22 cellular contexts compared by ENCODE assay signal in the genomic region with DNA sequence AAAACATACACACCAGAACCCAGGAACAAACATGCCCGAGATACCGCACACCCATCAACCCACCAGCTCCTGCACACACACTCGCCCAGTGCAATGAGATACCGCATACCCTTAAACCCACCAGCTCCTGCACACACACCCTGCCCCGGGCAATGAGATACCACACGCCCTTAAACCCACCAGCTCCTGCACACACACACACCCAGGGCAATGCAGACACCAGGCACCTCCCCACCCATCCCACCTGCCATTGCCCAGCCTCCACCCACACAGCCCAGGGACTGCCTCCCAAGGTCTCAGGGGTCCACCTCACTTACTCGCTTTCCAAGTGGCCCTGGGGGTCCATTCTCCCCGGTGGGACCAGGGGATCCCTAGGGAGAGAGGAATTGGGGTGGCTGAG.
"Had no signal": no experiment of that assay in that cellular context is flagged by ENCODE, and none has a peak within 500 bp of the region (broad histone marks: within the 10 kb centered on the region; RNA-seq: fewer than 3 reads in every experiment).

No MANE protein-coding gene starts in this region.

- H3K27ac ChIP-seq: brain microvascular endothelial cell, cardiac muscle cell, KMS-11 had no signal

- H3K4me3 ChIP-seq: cardiac muscle cell, MG63 had no signal

- H3K9me3 ChIP-seq: MG63 had no signal

- DNase-seq: activated CD4-positive, alpha-beta T cell treated with anti-CD3 and anti-CD28 coated beads for 1 hour; activated CD4-positive, alpha-beta T cell treated with anti-CD3 and anti-CD28 coated beads, Interleukin-2, amount 10 ng/mL, durations not matched to agents 24 days and 14 days; activated CD4-positive, alpha-beta T cell treated with anti-CD3 and anti-CD28 coated beads, Interleukin-2, amount 50 U/mL, for 48 hours; activated CD8-positive, alpha-beta memory T cell treated with anti-CD3 and anti-CD28 coated beads, Interleukin-2, amount 10 ng/mL, durations not matched to agents 7 days and 5 days; activated gamma-delta T cell treated with Interleukin-2 at 50 U/mL for 16 hours; activated naive CD4-positive, alpha-beta T cell treated with anti-CD3 and anti-CD28 coated beads, Interleukin-2, amount 10 ng/mL, durations not matched to agents 7 days and 5 days; activated naive CD8-positive, alpha-beta T cell treated with anti-CD3 and anti-CD28 coated beads for 36 hours; activated T-cell treated with anti-CD3 and anti-CD28 coated beads, Interleukin-2, amount 50 U/mL, for 4 hours; brain microvascular endothelial cell; MG63; MV-4-11; NCI-H1092 treated with DMSO at 0.1 percent for 48 hours; NCI-H1417 treated with DMSO at 0.1 percent for 48 hours; NCI-H1694; NCI-H2029; NCI-H2107; NCI-H510A treated with DMSO at 0.1 percent for 48 hours; NCI-H69; PC-3; SHP77 treated with DMSO at 0.1 percent for 48 hours had no signal

- H3K27me3 ChIP-seq: brain microvascular endothelial cell, cardiac muscle cell, MG63 had no signal

- H3K36me3 ChIP-seq: brain microvascular endothelial cell, MG63 had no signal
